Comparison of ENCODE assay signal across 8 cellular contexts in the genomic region with DNA sequence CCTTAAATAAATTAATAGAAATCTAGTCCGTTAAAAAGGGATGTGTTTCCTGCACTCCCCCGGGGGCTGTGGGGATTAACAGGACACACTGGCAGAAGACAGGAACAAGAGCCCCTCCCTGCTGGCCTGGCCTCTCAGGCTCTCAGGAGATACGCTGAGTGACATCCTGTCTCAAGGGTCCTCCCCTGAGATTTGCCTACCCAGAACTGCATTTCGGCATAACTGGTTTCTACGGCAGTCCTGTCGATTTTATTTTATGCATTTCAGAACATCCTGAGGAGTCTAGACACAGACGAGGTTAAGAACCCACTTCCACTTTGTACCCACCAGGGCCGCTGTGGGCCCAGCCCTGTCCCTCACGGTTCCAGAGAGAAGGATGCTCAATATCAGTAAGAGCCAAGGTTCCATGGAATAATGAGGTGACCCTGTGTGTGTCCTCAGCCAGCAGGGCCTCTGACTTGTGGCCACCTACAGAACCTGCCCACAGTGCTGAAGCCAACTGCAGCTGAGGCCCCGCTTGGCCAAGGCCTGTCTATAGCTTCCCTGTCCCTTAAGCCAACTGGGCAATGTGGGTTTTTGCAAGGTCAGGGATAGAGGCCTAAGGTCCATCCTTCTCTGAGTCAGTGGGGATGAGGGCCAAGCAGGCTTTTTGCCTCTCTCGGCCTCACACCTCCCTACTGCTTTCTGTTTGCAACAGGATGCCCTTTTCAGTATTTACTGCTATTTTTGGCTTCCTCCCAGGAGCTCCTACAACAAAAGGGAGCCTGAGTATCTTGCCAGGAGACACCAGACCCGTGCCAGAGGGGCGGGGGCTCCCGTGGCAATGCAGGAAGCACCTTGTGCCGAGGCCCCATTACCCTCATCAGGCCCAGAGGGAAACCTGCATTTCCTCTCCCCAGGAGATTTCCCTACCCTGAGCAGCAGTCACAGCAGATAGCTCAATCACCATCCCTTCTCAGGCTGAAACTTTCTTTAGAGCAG.
DNase-seq lines count a peak whose midpoint lies in the region; ATAC-seq lines count a peak whose summit lies in the region.

No MANE protein-coding gene starts in this region.

- peak overlapping the region; percentile 95 for H3K27ac Mint-ChIP-seq in stimulated activated naive B cell treated with anti-CD40 and anti-IgM and Interleukin-4, amounts not matched to agents 10 μg/mL and 1 μg/mL and 100 μg/mL, for 72 hours

- H3K4me3 Mint-ChIP-seq in stimulated activated naive B cell treated with anti-CD40 and anti-IgM and Interleukin-4, amounts not matched to agents 10 μg/mL and 1 μg/mL and 100 μg/mL, for 72 hours = peak overlapping the region; percentile 55 to 67

- DNase-seq in DMS153 (lab: John Stamatoyannopoulos, UW) = peak; percentile 91
- DNase-seq in NCI-H1105 (lab: John Stamatoyannopoulos, UW) = peak; percentile 86
- DNase-seq in activated T-cell treated with anti-CD3 and anti-CD28 coated beads, Interleukin-2, amount 50 U/mL, for 1 hour = peak; percentile 47
- peak; percentile 42 for DNase-seq in glomerular visceral epithelial cell (ENCODE audit: extremely low spot score)
- DNase-seq in stimulated activated naive B cell treated with anti-CD40 and anti-IgM and Interleukin-4, amounts not matched to agents 10 μg/mL and 1 μg/mL and 100 μg/mL, for 72 hours = peak; percentile 43
- no peak for DNase-seq in KG1 (lab: John Stamatoyannopoulos, UW)

- H3K9me3 Mint-ChIP-seq in stimulated activated naive B cell treated with anti-CD40 and anti-IgM and Interleukin-4, amounts not matched to agents 10 μg/mL and 1 μg/mL and 100 μg/mL, for 72 hours = no peaks in the 10 kb centered on the region

- peaks cover 43 to 59% of the 10 kb centered on the region in 2 donors for H3K36me3 Mint-ChIP-seq in stimulated activated naive B cell treated with anti-CD40 and anti-IgM and Interleukin-4, amounts not matched to agents 10 μg/mL and 1 μg/mL and 100 μg/mL, for 72 hours

- peak; percentile 38 to 63 for ATAC-seq in stimulated activated naive B cell treated with anti-CD40 and anti-IgM and Interleukin-4, amounts not matched to agents 10 μg/mL and 1 μg/mL and 100 μg/mL, for 72 hours (replicated peaks)
- ATAC-seq in HG03097 (IDR thresholded peaks at IDR 0.05; ENCODE audit: low FRiP score, unreplicated experiment) (no peak), GM18517 (IDR thresholded peaks at IDR 0.05; ENCODE audit: unreplicated experiment) (no peak)

- H3K4me1 Mint-ChIP-seq in stimulated activated naive B cell treated with anti-CD40 and anti-IgM and Interleukin-4, amounts not matched to agents 10 μg/mL and 1 μg/mL and 100 μg/mL, for 72 hours = peaks cover 68 to 94% of the 10 kb centered on the region in 2 donors

- H3K27me3 Mint-ChIP-seq in stimulated activated naive B cell treated with anti-CD40 and anti-IgM and Interleukin-4, amounts not matched to agents 10 μg/mL and 1 μg/mL and 100 μg/mL, for 72 hours = no peaks in the 10 kb centered on the region

Comparison
In these comparisons a context has a peak if more than half of its experiments do, and no peak if none do; other contexts are left out.
1. ATAC-seq: peak in stimulated activated naive B cell treated with anti-CD40 and anti-IgM and Interleukin-4, amounts not matched to agents 10 μg/mL and 1 μg/mL and 100 μg/mL, for 72 hours (2 of 2); none in HG03097 (single experiment) and GM18517 (single experiment).